Comparison of ENCODE assay signal across 16 cellular contexts in genomic region chr11:10289765-10290420, GRCh38. TPM values are rescaled to one million over a fixed set of nuclear protein-coding genes. Genes with fewer than 3 reads are reported as not detected.
A peak's percentile ranks its signal among the peaks of the same experiment; 100 is the strongest.
DNase-seq lines count a peak whose midpoint lies in the region; ATAC-seq and TF ChIP-seq lines count a peak whose summit lies in the region.
"Had no signal": no experiment of that assay in that cellular context is flagged by ENCODE, and none has a peak within 500 bp of the region (broad histone marks: within the 10 kb centered on the region; RNA-seq: fewer than 3 reads in every experiment).

No MANE protein-coding gene starts in this region.

- H3K4me1 Mint-ChIP-seq in HFFc6 (ENCODE audit: low read depth) = peaks cover 59% of the 10 kb centered on the region
- H3K4me1 Mint-ChIP-seq in natural killer cell treated with Interleukin-12 subunit alpha and Interleukin-12 subunit beta and Interleukin-15 and Interleukin-18, amount 100 ng/mL, for 72 hours (ENCODE audit: low read depth in 2 of 2) = peaks cover 19 to 23% of the 10 kb centered on the region in 2 donors

- H3K9me3 ChIP-seq in osteoblast (ENCODE audit: low read depth, low read length) = no peaks in the 10 kb centered on the region
- H3K9me3 ChIP-seq: A549, Peyer's patch had no signal

- peaks cover 34% of the 10 kb centered on the region for H4K20me1 ChIP-seq in osteoblast (ENCODE audit: insufficient read depth, low read length)

- in situ Hi-C loops in ACHN (cut with HindIII; ENCODE audit: low pct_ligation_motif_present, low pct_unique_long_range_greater_than_20kb, low sequenced_read_pairs) = no loop called here

- no peak for ATAC-seq in natural killer cell treated with Interleukin-12 subunit alpha and Interleukin-12 subunit beta and Interleukin-15 and Interleukin-18, amount 100 ng/mL, for 72 hours
- ATAC-seq: A549, Right ventricle myocardium inferior had no signal

- H3K27me3 ChIP-seq in osteoblast (ENCODE audit: insufficient read depth, low read length) = no peaks in the 10 kb centered on the region
- H3K27me3 ChIP-seq: Peyer's patch had no signal

- peak overlapping the region; percentile 15; the same call in 1 of the 2 replicates for H3K27ac Mint-ChIP-seq in HFFc6
- no peak overlapping the region for H3K27ac Mint-ChIP-seq in natural killer cell treated with Interleukin-12 subunit alpha and Interleukin-12 subunit beta and Interleukin-15 and Interleukin-18, amount 100 ng/mL, for 72 hours

- H2AFZ ChIP-seq in osteoblast (ENCODE audit: low read length) = no peak overlapping the region

- H3K27ac ChIP-seq in caudate nucleus (ENCODE audit: low read depth, low read length) (peak overlapping the region; percentile 91), osteoblast (ENCODE audit: low read depth, low read length) (no peak overlapping the region)
- H3K27ac ChIP-seq: A549, Peyer's patch had no signal

- no peak overlapping the region for H3K4me2 ChIP-seq in osteoblast (ENCODE audit: insufficient read depth, low read length)
- H3K4me2 ChIP-seq: A549 had no signal

- no peaks in the 10 kb centered on the region for H3K9me3 Mint-ChIP-seq in HFFc6
- no peaks in the 10 kb centered on the region for H3K9me3 Mint-ChIP-seq in natural killer cell treated with Interleukin-12 subunit alpha and Interleukin-12 subunit beta and Interleukin-15 and Interleukin-18, amount 100 ng/mL, for 72 hours

- peak; percentile 31 for DNase-seq in CD1c-positive myeloid dendritic cell (ENCODE audit: extremely low spot score)
- no peak for DNase-seq in HFFc6
- DNase-seq in caudate nucleus (lab: John Stamatoyannopoulos, UW) = peak in 22 of 61 donors; percentile 22 to 87 (median 46)
- DNase-seq in osteoblast (ENCODE audit: insufficient read length, low spot score, missing footprints) = peak; percentile 37
- no peak for DNase-seq in natural killer cell treated with Interleukin-12 subunit alpha and Interleukin-12 subunit beta and Interleukin-15 and Interleukin-18, amount 100 ng/mL, for 72 hours (ENCODE audit: low spot score)
- DNase-seq in NCI-H1436 treated with DMSO at 0.1 percent for 48 hours (lab: John Stamatoyannopoulos, UW) = no peak
- DNase-seq in ACHN = no peak
- DNase-seq: C1 segment of cervical spinal cord, COR-L47, GF-D8, NCI-H2081 treated with DMSO at 0.1 percent for 48 hours, NCI-H510A treated with DMSO at 0.1 percent for 48 hours, Peyer's patch had no signal

- no peak overlapping the region for H3K4me3 Mint-ChIP-seq in HFFc6
- H3K4me3 Mint-ChIP-seq in natural killer cell treated with Interleukin-12 subunit alpha and Interleukin-12 subunit beta and Interleukin-15 and Interleukin-18, amount 100 ng/mL, for 72 hours = no peak overlapping the region

- H3K4me3 ChIP-seq in osteoblast (ENCODE audit: insufficient read depth, low read length) = no peak overlapping the region
- H3K4me3 ChIP-seq: A549, Peyer's patch had no signal

- peaks cover 22% of the 10 kb centered on the region for H3K4me1 ChIP-seq in osteoblast (ENCODE audit: insufficient read depth, low read length)

- TF ChIP-seq CTCF in HFFc6 (IDR thresholded peaks at IDR 0.05) (no peak), osteoblast (IDR thresholded peaks at IDR 0.05; ENCODE audit: extremely low read depth, low read depth, low read length) (no peak)

- H3K27me3 Mint-ChIP-seq in HFFc6 (ENCODE audit: insufficient read depth) = no peaks in the 10 kb centered on the region; the same call in 1 of the 2 replicates
- peaks cover 2 to 3% of the 10 kb centered on the region in 2 donors for H3K27me3 Mint-ChIP-seq in natural killer cell treated with Interleukin-12 subunit alpha and Interleukin-12 subunit beta and Interleukin-15 and Interleukin-18, amount 100 ng/mL, for 72 hours

- peaks cover 3% of the 10 kb centered on the region for H3K36me3 ChIP-seq in osteoblast (ENCODE audit: insufficient read depth, low read length)
- H3K36me3 ChIP-seq: Peyer's patch had no signal

- H3K36me3 Mint-ChIP-seq in HFFc6 (ENCODE audit: low read depth) = peaks cover 26% of the 10 kb centered on the region
- peaks cover 2% of the 10 kb centered on the region for H3K36me3 Mint-ChIP-seq in natural killer cell treated with Interleukin-12 subunit alpha and Interleukin-12 subunit beta and Interleukin-15 and Interleukin-18, amount 100 ng/mL, for 72 hours

- H3K79me2 ChIP-seq in osteoblast (ENCODE audit: insufficient read depth, low read length) = peaks cover 88% of the 10 kb centered on the region

RNA-seq across cellular contexts. Expression of gene SBF2, which starts 4.1 kb away (rescaled TPM):
- 10 to 100 TPM; 25.2 to 36.0 (median 30.7) TPM for total RNA-seq in HFFc6 (2021; fragmentation: NEBNext Ultra II Directional; extraction: Animal tissue kit (Norgen Biotek cat#: 25700))
- total RNA-seq in osteoblast = 61.2 and 71.0 TPM in 2 replicates
- total RNA-seq in natural killer cell treated with Interleukin-12 subunit alpha and Interleukin-12 subunit beta and Interleukin-15 and Interleukin-18, amount 100 ng/mL, for 72 hours = 10 to 100 TPM; 15.4 to 20.4 TPM

RNA-seq across cellular contexts. Expression of gene ADM, which starts 15.0 kb away (rescaled TPM):
- total RNA-seq in HFFc6 (2021; fragmentation: NEBNext Ultra II Directional; extraction: Animal tissue kit (Norgen Biotek cat#: 25700)) = 100 to 1,000 TPM; 219 to 346 (median 321) TPM
- total RNA-seq in osteoblast = 240 and 250 TPM in 2 replicates
- total RNA-seq in natural killer cell treated with Interleukin-12 subunit alpha and Interleukin-12 subunit beta and Interleukin-15 and Interleukin-18, amount 100 ng/mL, for 72 hours = 10 to 100 TPM in 1 of 2 donors, 1 to 10 TPM in 1; 2.3 to 13.0 TPM
- total RNA-seq: HT1080 had no signal

Comparison
In these comparisons a context has a peak if more than half of its experiments do, and no peak if none do; other contexts are left out.
1. DNase-seq: peak in CD1c-positive myeloid dendritic cell (single experiment) and osteoblast (single experiment); none in HFFc6 (single experiment), natural killer cell treated with Interleukin-12 subunit alpha and Interleukin-12 subunit beta and Interleukin-15 and Interleukin-18, amount 100 ng/mL, for 72 hours (single experiment), NCI-H1436 treated with DMSO at 0.1 percent for 48 hours (single experiment) and ACHN (single experiment).
2. RNA of gene ADM, which starts 15.0 kb away (total RNA-seq): 219 to 346 TPM in HFFc6 and 240 to 250 TPM in osteoblast; 2.3 to 13.0 TPM in natural killer cell treated with Interleukin-12 subunit alpha and Interleukin-12 subunit beta and Interleukin-15 and Interleukin-18, amount 100 ng/mL, for 72 hours; every median in the first group is over 10 times any median in the second.